In genomic region chr4:153222790-153223417, GRCh38 we compare ENCODE assay signal across 1 cellular context.
TF ChIP-seq lines count a peak whose summit lies in the region.

No MANE protein-coding gene starts in this region.

TF ChIP-seq in HEK293, 187 proteins besides CTCF, POLR2A, EP300 and RAD21 (continued from another document):
- TF ChIP-seq, protein P1, sequence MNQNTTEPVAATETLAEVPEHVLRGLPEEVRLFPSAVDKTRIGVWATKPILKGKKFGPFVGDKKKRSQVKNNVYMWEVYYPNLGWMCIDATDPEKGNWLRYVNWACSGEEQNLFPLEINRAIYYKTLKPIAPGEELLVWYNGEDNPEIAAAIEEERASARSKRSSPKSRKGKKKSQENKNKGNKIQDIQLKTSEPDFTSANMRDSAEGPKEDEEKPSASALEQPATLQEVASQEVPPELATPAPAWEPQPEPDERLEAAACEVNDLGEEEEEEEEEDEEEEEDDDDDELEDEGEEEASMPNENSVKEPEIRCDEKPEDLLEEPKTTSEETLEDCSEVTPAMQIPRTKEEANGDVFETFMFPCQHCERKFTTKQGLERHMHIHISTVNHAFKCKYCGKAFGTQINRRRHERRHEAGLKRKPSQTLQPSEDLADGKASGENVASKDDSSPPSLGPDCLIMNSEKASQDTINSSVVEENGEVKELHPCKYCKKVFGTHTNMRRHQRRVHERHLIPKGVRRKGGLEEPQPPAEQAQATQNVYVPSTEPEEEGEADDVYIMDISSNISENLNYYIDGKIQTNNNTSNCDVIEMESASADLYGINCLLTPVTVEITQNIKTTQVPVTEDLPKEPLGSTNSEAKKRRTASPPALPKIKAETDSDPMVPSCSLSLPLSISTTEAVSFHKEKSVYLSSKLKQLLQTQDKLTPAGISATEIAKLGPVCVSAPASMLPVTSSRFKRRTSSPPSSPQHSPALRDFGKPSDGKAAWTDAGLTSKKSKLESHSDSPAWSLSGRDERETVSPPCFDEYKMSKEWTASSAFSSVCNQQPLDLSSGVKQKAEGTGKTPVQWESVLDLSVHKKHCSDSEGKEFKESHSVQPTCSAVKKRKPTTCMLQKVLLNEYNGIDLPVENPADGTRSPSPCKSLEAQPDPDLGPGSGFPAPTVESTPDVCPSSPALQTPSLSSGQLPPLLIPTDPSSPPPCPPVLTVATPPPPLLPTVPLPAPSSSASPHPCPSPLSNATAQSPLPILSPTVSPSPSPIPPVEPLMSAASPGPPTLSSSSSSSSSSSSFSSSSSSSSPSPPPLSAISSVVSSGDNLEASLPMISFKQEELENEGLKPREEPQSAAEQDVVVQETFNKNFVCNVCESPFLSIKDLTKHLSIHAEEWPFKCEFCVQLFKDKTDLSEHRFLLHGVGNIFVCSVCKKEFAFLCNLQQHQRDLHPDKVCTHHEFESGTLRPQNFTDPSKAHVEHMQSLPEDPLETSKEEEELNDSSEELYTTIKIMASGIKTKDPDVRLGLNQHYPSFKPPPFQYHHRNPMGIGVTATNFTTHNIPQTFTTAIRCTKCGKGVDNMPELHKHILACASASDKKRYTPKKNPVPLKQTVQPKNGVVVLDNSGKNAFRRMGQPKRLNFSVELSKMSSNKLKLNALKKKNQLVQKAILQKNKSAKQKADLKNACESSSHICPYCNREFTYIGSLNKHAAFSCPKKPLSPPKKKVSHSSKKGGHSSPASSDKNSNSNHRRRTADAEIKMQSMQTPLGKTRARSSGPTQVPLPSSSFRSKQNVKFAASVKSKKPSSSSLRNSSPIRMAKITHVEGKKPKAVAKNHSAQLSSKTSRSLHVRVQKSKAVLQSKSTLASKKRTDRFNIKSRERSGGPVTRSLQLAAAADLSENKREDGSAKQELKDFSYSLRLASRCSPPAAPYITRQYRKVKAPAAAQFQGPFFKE (tag by site-specific recombination; IDR thresholded peaks at IDR 0.05; ENCODE audit: borderline replicate concordance) = no peak
- TF ChIP-seq ZNF184 (tag by site-specific recombination; IDR thresholded peaks at IDR 0.05) = no peak
- TF ChIP-seq ZNF473 (tag by site-specific recombination; IDR thresholded peaks at IDR 0.05) = no peak
- TF ChIP-seq ZNF335 (tag by site-specific recombination; conservative IDR thresholded peaks at IDR 0.05) = peak; percentile 93
- 0 out of 2 replicates have a peak, but pooled peaks have one; percentile 37 for TF ChIP-seq BCL11B (tag by site-specific recombination; IDR thresholded peaks at IDR 0.05; ENCODE audit: low read depth)
- peak; percentile 31 for TF ChIP-seq ZIC2 (tag by site-specific recombination; IDR thresholded peaks at IDR 0.05)
- TF ChIP-seq ZBTB20 (tag by site-specific recombination; IDR thresholded peaks at IDR 0.05) = peak; percentile 79
- no peak for TF ChIP-seq ZNF18 (tag by site-specific recombination; IDR thresholded peaks at IDR 0.05)
- TF ChIP-seq ELK4 (IDR thresholded peaks at IDR 0.05; ENCODE audit: borderline replicate concordance, low read depth, low read length) = no peak
- 0 out of 2 replicates have a peak, but pooled peaks have one; percentile 28 for TF ChIP-seq ZSCAN5A (tag by site-specific recombination; IDR thresholded peaks at IDR 0.05)
- no peak for TF ChIP-seq ZNF280D (tag by site-specific recombination; IDR thresholded peaks at IDR 0.05)
- peak; percentile 50; the same call in 1 of the 2 replicates for TF ChIP-seq ZNF501 (tag by site-specific recombination; IDR thresholded peaks at IDR 0.05)
- TF ChIP-seq KLF16 (tag by site-specific recombination; IDR thresholded peaks at IDR 0.05) = 0 out of 2 replicates have a peak, but pooled peaks have one; percentile 34
- no peak; the same call in none of the 2 replicates for TF ChIP-seq ZBTB17 (tag by site-specific recombination; IDR thresholded peaks at IDR 0.05)
- no peak for TF ChIP-seq ZNF324 (tag by site-specific recombination; IDR thresholded peaks at IDR 0.05)
- no peak for TF ChIP-seq ZNF48 (tag by site-specific recombination; IDR thresholded peaks at IDR 0.05)
- peak; percentile 30; the same call in 1 of the 2 replicates for TF ChIP-seq ZBTB48 (tag by site-specific recombination; IDR thresholded peaks at IDR 0.05)
